22 cellular contexts compared by ENCODE assay signal in genomic region chr10:103083266-103083976, GRCh38.
DNase-seq lines count a peak whose midpoint lies in the region; ATAC-seq and TF ChIP-seq lines count a peak whose summit lies in the region.
"Had no signal": no experiment of that assay in that cellular context is flagged by ENCODE, and none has a peak within 500 bp of the region (broad histone marks: within the 10 kb centered on the region; RNA-seq: fewer than 3 reads in every experiment).

No MANE protein-coding gene starts in this region.

- no peaks in the 10 kb centered on the region for H3K9me3 Mint-ChIP-seq in activated naive CD4-positive, alpha-beta T cell treated with anti-CD3 and anti-CD28 coated beads, Interleukin-2, amount 50 U/mL, for 72 hours
- H3K9me3 Mint-ChIP-seq: naive B cell; stimulated activated naive CD8-positive, alpha-beta T cell treated with anti-CD3 and anti-CD28 coated beads, Interleukin-15, amount 100 ng/mL, for 72 hours had no signal

- H3K36me3 Mint-ChIP-seq in activated naive CD4-positive, alpha-beta T cell treated with anti-CD3 and anti-CD28 coated beads, Interleukin-2, amount 50 U/mL, for 72 hours = no peaks in the 10 kb centered on the region

- CTCF ChIA-PET in HEK293T (lab: Yijun Ruan, JAX) = interaction anchor here (0.6 kb wide), 1 partner anchor 11 kb away, joined by 3 read pairs; no protein-coding TSS in a partner anchor

- POLR2A ChIA-PET in HEK293T (lab: Yijun Ruan, JAX) = no interaction called here

- peak overlapping the region; percentile 46 to 71 for H3K27ac Mint-ChIP-seq in activated naive CD4-positive, alpha-beta T cell treated with anti-CD3 and anti-CD28 coated beads, Interleukin-2, amount 50 U/mL, for 72 hours

- H3K27ac ChIP-seq in cingulate gyrus (ENCODE audit: low read depth, low read length) (peak overlapping the region; percentile 87), temporal lobe (ENCODE audit: low read depth, low read length) (peak overlapping the region; percentile 92)
- H3K27ac ChIP-seq: body of pancreas, heart right ventricle, skin epidermis, transverse colon had no signal

- no peak for ATAC-seq in activated naive CD4-positive, alpha-beta T cell treated with anti-CD3 and anti-CD28 coated beads, Interleukin-2, amount 50 U/mL, for 72 hours
- no peak for ATAC-seq in HG03108 (IDR thresholded peaks at IDR 0.05; ENCODE audit: unreplicated experiment)
- ATAC-seq: body of pancreas; stimulated activated naive CD8-positive, alpha-beta T cell treated with anti-CD3 and anti-CD28 coated beads, Interleukin-15, amount 100 ng/mL, for 72 hours had no signal

- DNase-seq in activated naive CD4-positive, alpha-beta T cell treated with anti-CD3 and anti-CD28 coated beads, Interleukin-2, amount 50 U/mL, for 72 hours (ENCODE audit: low spot score in 2 of 2) = no peak
- no peak for DNase-seq in activated naive CD4-positive, alpha-beta T cell (lab: John Stamatoyannopoulos, UW)
- peak; percentile 60 for DNase-seq in medulla oblongata (ENCODE audit: extremely low spot score)
- DNase-seq in HEK293T (ENCODE audit: extremely low spot score) = no peak
- no peak for DNase-seq in HPDE6-E6E7 (ENCODE audit: extremely low spot score)
- DNase-seq: activated CD4-positive, alpha-beta T cell treated with anti-CD3 and anti-CD28 coated beads, Interleukin-2, amount 50 U/mL, for 48 hours; activated effector memory CD4-positive, alpha-beta T cell treated with Interleukin-2 at 50 U/mL for 16 hours; body of pancreas; DMS53; effector CD8-positive, alpha-beta T cell; heart right ventricle; Karpas-422; naive B cell; NCI-H1436; NCI-H345; stimulated activated naive CD8-positive, alpha-beta T cell treated with anti-CD3 and anti-CD28 coated beads, Interleukin-15, amount 100 ng/mL, for 72 hours; T-helper 1 cell; transverse colon had no signal

TF ChIP-seq in HEK293T, 16 proteins besides CTCF, POLR2A, EP300 and RAD21:
- TF ChIP-seq ARNT (IDR thresholded peaks at IDR 0.05) (no peak), L3MBTL2 (conservative IDR thresholded peaks at IDR 0.05) (no peak), HDGF (IDR thresholded peaks at IDR 0.05; ENCODE audit: borderline replicate concordance) (no peak), FOXK2 (IDR thresholded peaks at IDR 0.05) (no peak), SP1 (IDR thresholded peaks at IDR 0.05) (no peak), TARDBP (IDR thresholded peaks at IDR 0.05) (no peak), SUZ12 (IDR thresholded peaks at IDR 0.05) (no peak), FOXA1 (IDR thresholded peaks at IDR 0.05) (no peak), ZNF384 (IDR thresholded peaks at IDR 0.05) (no peak), NFRKB (IDR thresholded peaks at IDR 0.05) (no peak), ELF4 (IDR thresholded peaks at IDR 0.05) (no peak)
- TF ChIP-seq, protein P1, sequence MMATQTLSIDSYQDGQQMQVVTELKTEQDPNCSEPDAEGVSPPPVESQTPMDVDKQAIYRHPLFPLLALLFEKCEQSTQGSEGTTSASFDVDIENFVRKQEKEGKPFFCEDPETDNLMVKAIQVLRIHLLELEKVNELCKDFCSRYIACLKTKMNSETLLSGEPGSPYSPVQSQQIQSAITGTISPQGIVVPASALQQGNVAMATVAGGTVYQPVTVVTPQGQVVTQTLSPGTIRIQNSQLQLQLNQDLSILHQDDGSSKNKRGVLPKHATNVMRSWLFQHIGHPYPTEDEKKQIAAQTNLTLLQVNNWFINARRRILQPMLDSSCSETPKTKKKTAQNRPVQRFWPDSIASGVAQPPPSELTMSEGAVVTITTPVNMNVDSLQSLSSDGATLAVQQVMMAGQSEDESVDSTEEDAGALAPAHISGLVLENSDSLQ (IDR thresholded peaks at IDR 0.05) = no peak
TF ChIP-seq in HEK293T: peak in this region for 0.
